7 cellular contexts compared by ENCODE assay signal in genomic region chr12:120257041-120257821, GRCh38. TPM values are rescaled to one million over a fixed set of nuclear protein-coding genes. Genes with fewer than 3 reads are reported as not detected.
DNase-seq lines count a peak whose midpoint lies in the region; ATAC-seq and TF ChIP-seq lines count a peak whose summit lies in the region.

No MANE protein-coding gene starts in this region.

- H3K27ac Mint-ChIP-seq in brain = peak overlapping the region; percentile 50 to 95 (median 92)
- H3K27ac Mint-ChIP-seq in stimulated activated effector memory CD8-positive, alpha-beta T cell treated with anti-CD3 and anti-CD28 coated beads, Interleukin-12 subunit alpha, Interleukin-12 subunit beta, amount 100 ng/mL, for 72 hours = peak overlapping the region; percentile 51

- DNase-seq in iPS-NIHi11 (ENCODE audit: low spot score) = peak; percentile 59
- no peak for DNase-seq in stimulated activated effector memory CD8-positive, alpha-beta T cell treated with anti-CD3 and anti-CD28 coated beads, Interleukin-12 subunit alpha, Interleukin-12 subunit beta, amount 100 ng/mL, for 72 hours (ENCODE audit: low spot score in 2 of 2)
- no peak for DNase-seq in stimulated activated CD4-positive, alpha-beta T cell treated with anti-CD3 and anti-CD28 coated beads, Interleukin-15, amount 100 ng/mL, for 24 hours
- DNase-seq in stimulated activated CD4-positive, alpha-beta T cell treated with anti-CD3 and anti-CD28 coated beads, Interleukin-4, amount 100 ng/mL, for 1 hour = no peak

- no peaks in the 10 kb centered on the region for H3K27me3 Mint-ChIP-seq in brain

- peak; percentile 13 for TF ChIP-seq RAD21 in Ishikawa (IDR thresholded peaks at IDR 0.05; ENCODE audit: low read depth)

- H3K36me3 Mint-ChIP-seq in brain = peaks cover 11% of the 10 kb centered on the region
- H3K36me3 Mint-ChIP-seq in stimulated activated effector memory CD8-positive, alpha-beta T cell treated with anti-CD3 and anti-CD28 coated beads, Interleukin-12 subunit alpha, Interleukin-12 subunit beta, amount 100 ng/mL, for 72 hours = peaks cover 16% of the 10 kb centered on the region

- H3K9me3 Mint-ChIP-seq in brain = no peaks in the 10 kb centered on the region
- no peaks in the 10 kb centered on the region for H3K9me3 Mint-ChIP-seq in stimulated activated effector memory CD8-positive, alpha-beta T cell treated with anti-CD3 and anti-CD28 coated beads, Interleukin-12 subunit alpha, Interleukin-12 subunit beta, amount 100 ng/mL, for 72 hours

- no peak for TF ChIP-seq CTCF in brain (conservative IDR thresholded peaks at IDR 0.05)

- H3K4me1 Mint-ChIP-seq in brain = peaks cover 50% of the 10 kb centered on the region
- peaks cover 88% of the 10 kb centered on the region for H3K4me1 Mint-ChIP-seq in stimulated activated effector memory CD8-positive, alpha-beta T cell treated with anti-CD3 and anti-CD28 coated beads, Interleukin-12 subunit alpha, Interleukin-12 subunit beta, amount 100 ng/mL, for 72 hours

- TF ChIP-seq EP300 in Ishikawa (IDR thresholded peaks at IDR 0.05; ENCODE audit: borderline replicate concordance) = peak; percentile 72

- ATAC-seq in stimulated activated effector memory CD8-positive, alpha-beta T cell treated with anti-CD3 and anti-CD28 coated beads, Interleukin-12 subunit alpha, Interleukin-12 subunit beta, amount 100 ng/mL, for 72 hours = no peak
- no peak for ATAC-seq in HG03280 (IDR thresholded peaks at IDR 0.05; ENCODE audit: unreplicated experiment)

- peak overlapping the region in 4 of 5 experiments; percentile 25 to 46 (median 38) for H3K4me3 Mint-ChIP-seq in brain
- no peak overlapping the region for H3K4me3 Mint-ChIP-seq in stimulated activated effector memory CD8-positive, alpha-beta T cell treated with anti-CD3 and anti-CD28 coated beads, Interleukin-12 subunit alpha, Interleukin-12 subunit beta, amount 100 ng/mL, for 72 hours

TF ChIP-seq in Ishikawa, 13 proteins besides CTCF, POLR2A, EP300 and RAD21:
- TF ChIP-seq TAF1 (IDR thresholded peaks at IDR 0.05; ENCODE audit: low read depth) = no peak
- TF ChIP-seq, protein P1, sequence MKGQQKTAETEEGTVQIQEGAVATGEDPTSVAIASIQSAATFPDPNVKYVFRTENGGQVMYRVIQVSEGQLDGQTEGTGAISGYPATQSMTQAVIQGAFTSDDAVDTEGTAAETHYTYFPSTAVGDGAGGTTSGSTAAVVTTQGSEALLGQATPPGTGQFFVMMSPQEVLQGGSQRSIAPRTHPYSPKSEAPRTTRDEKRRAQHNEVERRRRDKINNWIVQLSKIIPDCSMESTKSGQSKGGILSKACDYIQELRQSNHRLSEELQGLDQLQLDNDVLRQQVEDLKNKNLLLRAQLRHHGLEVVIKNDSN (IDR thresholded peaks at IDR 0.05) = no peak
- TF ChIP-seq, protein P2, sequence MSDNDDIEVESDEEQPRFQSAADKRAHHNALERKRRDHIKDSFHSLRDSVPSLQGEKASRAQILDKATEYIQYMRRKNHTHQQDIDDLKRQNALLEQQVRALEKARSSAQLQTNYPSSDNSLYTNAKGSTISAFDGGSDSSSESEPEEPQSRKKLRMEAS (IDR thresholded peaks at IDR 0.05) = peak; percentile 69
- TF ChIP-seq YY1 (IDR thresholded peaks at IDR 0.05; ENCODE audit: low read depth) = peak; percentile 68
- no peak for TF ChIP-seq ZBTB7A (IDR thresholded peaks at IDR 0.05; ENCODE audit: low read depth)
- TF ChIP-seq TEAD4 (IDR thresholded peaks at IDR 0.05) = peak; percentile 79
- no peak for TF ChIP-seq REST (IDR thresholded peaks at IDR 0.05; ENCODE audit: low read depth)
- no peak for TF ChIP-seq CREB1 (IDR thresholded peaks at IDR 0.05; ENCODE audit: low read depth)
- TF ChIP-seq CEBPB (IDR thresholded peaks at IDR 0.05) = peak; percentile 40
- peak; percentile 97 for TF ChIP-seq NFIC (IDR thresholded peaks at IDR 0.05)
- peak; percentile 61 for TF ChIP-seq FOXM1 (IDR thresholded peaks at IDR 0.05; ENCODE audit: borderline replicate concordance, low read depth)
- TF ChIP-seq EGR1 (IDR thresholded peaks at IDR 0.05) = no peak
- peak; percentile 84 for TF ChIP-seq TCF12 (IDR thresholded peaks at IDR 0.05; ENCODE audit: low read depth)

RNA-seq across cellular contexts. Expression of gene PXN, which starts 8.3 kb away (rescaled TPM):
- 60.2 TPM for polyA plus RNA-seq in brain (ENCODE audit: insufficient read depth, low read depth, low replicate concordance)

RNA-seq across cellular contexts. Expression of gene RNU4-2, which starts 34.5 kb away (rescaled TPM):
- polyA plus RNA-seq in brain (ENCODE audit: insufficient read depth, low read depth, low replicate concordance) = not detected

RNA-seq across cellular contexts. Expression of gene RNU4-1, which starts 35.8 kb away (rescaled TPM):
- polyA plus RNA-seq in brain (ENCODE audit: insufficient read depth, low read depth, low replicate concordance) = not detected

RNA-seq across cellular contexts. Expression of gene SIRT4, which starts 44.9 kb away (rescaled TPM):
- polyA plus RNA-seq in brain (ENCODE audit: insufficient read depth, low read depth, low replicate concordance) = 2.0 TPM

RNA-seq across cellular contexts. Expression of gene RPLP0, which starts 56.3 kb away (rescaled TPM):
- 2,030 TPM for polyA plus RNA-seq in brain (ENCODE audit: insufficient read depth, low read depth, low replicate concordance)
